Comparison of ENCODE assay signal across 10 cellular contexts in genomic region chr1:193417420-193417819, GRCh38.
A peak's percentile ranks its signal among the peaks of the same experiment; 100 is the strongest.
DNase-seq lines count a peak whose midpoint lies in the region; ATAC-seq and TF ChIP-seq lines count a peak whose summit lies in the region.
"Had no signal": no experiment of that assay in that cellular context is flagged by ENCODE, and none has a peak within 500 bp of the region (broad histone marks: within the 10 kb centered on the region; RNA-seq: fewer than 3 reads in every experiment).

No MANE protein-coding gene starts in this region.

- CTCF ChIA-PET in SK-N-SH (lab: Yijun Ruan, JAX): interaction anchor here (1.0 to 1.2 kb wide), 2 partner anchors 10 to 17 kb away, joined by 3 read pairs; no protein-coding TSS in a partner anchor

- peak overlapping the region in 2 of 3 experiments; percentile 23 to 92 for H3K27ac Mint-ChIP-seq in nephron

- H3K9me3 ChIP-seq in SK-N-SH: no peaks in the 10 kb centered on the region

- POLR2A ChIA-PET in SK-N-SH (lab: Yijun Ruan, JAX): no interaction called here

- intact Hi-C loops in sciatic nerve (cut with DNase I): no loop called here

- no peaks in the 10 kb centered on the region for H3K36me3 ChIP-seq in SK-N-SH (replicated peaks in 1 of 2; ENCODE audit: control insufficient read depth in 1 of 2, insufficient read depth in 2 of 2, low read length in 1 of 2)

- no peaks in the 10 kb centered on the region for H3K9me3 Mint-ChIP-seq in nephron

- H3K9ac ChIP-seq in SK-N-SH: no peak overlapping the region
- H3K9ac ChIP-seq: KMS-11 had no signal

- H3K4me1 Mint-ChIP-seq in nephron: peaks cover 29% of the 10 kb centered on the region

- no peaks in the 10 kb centered on the region for H3F3A ChIP-seq in SK-N-SH (replicated peaks; ENCODE audit: insufficient read depth)

- no peaks in the 10 kb centered on the region for H3K79me2 ChIP-seq in SK-N-SH (ENCODE audit: insufficient read depth)

- 6% methylated on average over 1 of the region's 1 CpG for WGBS in SK-N-SH (ENCODE audit: low lambda C conversion rate)

- TF ChIP-seq RAD21 in SK-N-SH (IDR thresholded peaks at IDR 0.05; ENCODE audit: low read length): no peak

- TF ChIP-seq EP300 in SK-N-SH (IDR thresholded peaks at IDR 0.05; ENCODE audit: borderline replicate concordance in 1 of 2, low read depth in 1 of 2, low read length in 1 of 2): no peak

- no peak for TF ChIP-seq CTCF in SK-N-SH (IDR thresholded peaks at IDR 0.05)
- no peak for TF ChIP-seq CTCF in nephron (IDR thresholded peaks at IDR 0.05; ENCODE audit: unreplicated experiment in 3 of 3)

- ATAC-seq in GM21723 (IDR thresholded peaks at IDR 0.05; ENCODE audit: unreplicated experiment) (no peak), sciatic nerve (no peak)

- peak overlapping the region; percentile 82 for H3K4me2 ChIP-seq in SK-N-SH
- H3K4me2 ChIP-seq: KMS-11 had no signal

- H3K36me3 Mint-ChIP-seq in nephron (ENCODE audit: low read depth): no peaks in the 10 kb centered on the region

- DNase-seq in HT1080 (ENCODE audit: low read depth): peak; percentile 72
- DNase-seq in SK-N-SH: no peak
- peak; percentile 66 for DNase-seq in amniotic epithelial cell (ENCODE audit: low read depth)
- no peak for DNase-seq in NCI-H774 (lab: John Stamatoyannopoulos, UW)
- no peak for DNase-seq in sciatic nerve (ENCODE audit: low spot score)
- DNase-seq: GOT3, SW 1271 had no signal

- H3K4me1 ChIP-seq in SK-N-SH (ENCODE audit: control insufficient read depth in 1 of 2, insufficient read depth in 2 of 2, low read depth in 1 of 2, low read length in 1 of 2): peaks cover 0 to 4% of the 10 kb centered on the region in 2 experiments; a peak in 3 of 4 replicates

- peak overlapping the region in 1 of 2 experiments; percentile 63; a peak in 2 of 4 replicates for H3K4me3 ChIP-seq in SK-N-SH (ENCODE audit: low read depth in 2 of 2, low read length in 1 of 2)

- no peaks in the 10 kb centered on the region for H4K20me1 ChIP-seq in SK-N-SH (ENCODE audit: insufficient read depth)

- no peaks in the 10 kb centered on the region for H3K27me3 ChIP-seq in SK-N-SH (ENCODE audit: insufficient read depth)

- H3K9me2 ChIP-seq in SK-N-SH: no peaks in the 10 kb centered on the region

- H3K27me3 Mint-ChIP-seq in nephron (ENCODE audit: low read depth): no peaks in the 10 kb centered on the region

- H2AFZ ChIP-seq in SK-N-SH (ENCODE audit: low read depth): peak overlapping the region; percentile 94

- H3K4me3 Mint-ChIP-seq in nephron: no peak overlapping the region

- peak overlapping the region; percentile 69 to 85; a peak in 3 of 4 replicates for H3K27ac ChIP-seq in SK-N-SH (ENCODE audit: low read depth in 2 of 2, low read length in 1 of 2)
- H3K27ac ChIP-seq: KMS-11 had no signal

TF ChIP-seq in SK-N-SH, 30 proteins besides CTCF, POLR2A, EP300 and RAD21:
- TF ChIP-seq RCOR1 (IDR thresholded peaks at IDR 0.05; ENCODE audit: low read length) (no peak), FOSL2 (IDR thresholded peaks at IDR 0.05; ENCODE audit: borderline replicate concordance, low read depth) (0 out of 2 replicates have a peak, but pooled peaks have one; percentile 23), JUND (IDR thresholded peaks at IDR 0.05) (0 out of 2 replicates have a peak, but pooled peaks have one; percentile 35)

Comparison
In these comparisons a context has a peak if more than half of its experiments do, and no peak if none do; other contexts are left out.
1. DNase-seq: peak in HT1080 (single experiment) and amniotic epithelial cell (single experiment); none in SK-N-SH (single experiment), NCI-H774 (single experiment) and sciatic nerve (single experiment).